In genomic region chr2:239150125-239151011, GRCh38 we compare ENCODE assay signal across 11 cellular contexts.
A peak's percentile ranks its signal among the peaks of the same experiment; 100 is the strongest.
DNase-seq lines count a peak whose midpoint lies in the region; ATAC-seq lines count a peak whose summit lies in the region.
"Had no signal": no experiment of that assay in that cellular context is flagged by ENCODE, and none has a peak within 500 bp of the region (broad histone marks: within the 10 kb centered on the region; RNA-seq: fewer than 3 reads in every experiment).

No MANE protein-coding gene starts in this region.

- H4K20me1 ChIP-seq in Karpas-422 (ENCODE audit: insufficient read depth, low read depth, low read length) = no peaks in the 10 kb centered on the region

- H3K4me2 ChIP-seq in Karpas-422 (ENCODE audit: low read depth, low read length, poor library complexity, severe bottlenecking) = no peak overlapping the region

- H3K9me3 ChIP-seq in naive thymus-derived CD4-positive, alpha-beta T cell (ENCODE audit: control insufficient read depth in 2 of 3, low read length in 3 of 3) = peaks cover 0 to 22% (median 14%) of the 10 kb centered on the region in 3 experiments
- no peaks in the 10 kb centered on the region for H3K9me3 ChIP-seq in Karpas-422 (ENCODE audit: low read length)

- H3K4me1 Mint-ChIP-seq in stimulated activated naive CD8-positive, alpha-beta T cell treated with anti-CD3 and anti-CD28 coated beads, Interleukin-15, Interleukin-2, amounts not matched to agents 100 ng/mL and 50 ng/mL, for 24 hours (ENCODE audit: low read depth) = peaks cover 10% of the 10 kb centered on the region
- H3K4me1 Mint-ChIP-seq in activated naive CD4-positive, alpha-beta T cell treated with anti-CD3 and anti-CD28 coated beads, Interleukin-2, amount 50 U/mL, for 24 hours = peaks cover 17% of the 10 kb centered on the region
- H3K4me1 Mint-ChIP-seq in naive thymus-derived CD4-positive, alpha-beta T cell = peaks cover 9 to 36% (median 25%) of the 10 kb centered on the region in 7 donors
- H3K4me1 Mint-ChIP-seq: brain had no signal

- H3K36me3 Mint-ChIP-seq in stimulated activated naive CD8-positive, alpha-beta T cell treated with anti-CD3 and anti-CD28 coated beads, Interleukin-15, Interleukin-2, amounts not matched to agents 100 ng/mL and 50 ng/mL, for 24 hours (ENCODE audit: low read depth) = peaks cover 45% of the 10 kb centered on the region
- H3K36me3 Mint-ChIP-seq in activated naive CD4-positive, alpha-beta T cell treated with anti-CD3 and anti-CD28 coated beads, Interleukin-2, amount 50 U/mL, for 24 hours = peaks cover 29% of the 10 kb centered on the region
- peaks cover 18 to 70% (median 60%) of the 10 kb centered on the region in 5 donors for H3K36me3 Mint-ChIP-seq in naive thymus-derived CD4-positive, alpha-beta T cell

- H3K4me3 ChIP-seq in naive thymus-derived CD4-positive, alpha-beta T cell (ENCODE audit: low read length) = no peak overlapping the region
- H3K4me3 ChIP-seq in Karpas-422 (ENCODE audit: low read length) = no peak overlapping the region

- no peaks in the 10 kb centered on the region for H3K9me2 ChIP-seq in Karpas-422 (replicated peaks; ENCODE audit: insufficient read depth, low read length)

- CTCF ChIA-PET in naive thymus-derived CD4-positive, alpha-beta T cell (lab: Charles Lee) = no interaction called here

- no peak for ATAC-seq in stimulated activated naive CD8-positive, alpha-beta T cell treated with anti-CD3 and anti-CD28 coated beads, Interleukin-15, Interleukin-2, amounts not matched to agents 100 U/mL and 50 U/mL, for 24 hours
- ATAC-seq in naive thymus-derived CD4-positive, alpha-beta T cell = peak; percentile 81

- no peaks in the 10 kb centered on the region for H3K27me3 Mint-ChIP-seq in stimulated activated naive CD8-positive, alpha-beta T cell treated with anti-CD3 and anti-CD28 coated beads, Interleukin-15, Interleukin-2, amounts not matched to agents 100 ng/mL and 50 ng/mL, for 24 hours
- H3K27me3 Mint-ChIP-seq in activated naive CD4-positive, alpha-beta T cell treated with anti-CD3 and anti-CD28 coated beads, Interleukin-2, amount 50 U/mL, for 24 hours = no peaks in the 10 kb centered on the region
- H3K27me3 Mint-ChIP-seq in naive thymus-derived CD4-positive, alpha-beta T cell = no peaks in the 10 kb centered on the region
- H3K27me3 Mint-ChIP-seq: brain had no signal

- H2AFZ ChIP-seq in Karpas-422 (ENCODE audit: low read length) = no peak overlapping the region

- peaks cover 4% of the 10 kb centered on the region for H3K9me3 Mint-ChIP-seq in stimulated activated naive CD8-positive, alpha-beta T cell treated with anti-CD3 and anti-CD28 coated beads, Interleukin-15, Interleukin-2, amounts not matched to agents 100 ng/mL and 50 ng/mL, for 24 hours
- no peaks in the 10 kb centered on the region for H3K9me3 Mint-ChIP-seq in activated naive CD4-positive, alpha-beta T cell treated with anti-CD3 and anti-CD28 coated beads, Interleukin-2, amount 50 U/mL, for 24 hours
- H3K9me3 Mint-ChIP-seq in naive thymus-derived CD4-positive, alpha-beta T cell = peaks cover 0 to 26% (median 9%) of the 10 kb centered on the region in 11 donors
- H3K9me3 Mint-ChIP-seq: brain had no signal

- H3K4me1 ChIP-seq in naive thymus-derived CD4-positive, alpha-beta T cell (ENCODE audit: control insufficient read depth in 2 of 2, insufficient read depth in 2 of 2, low read length in 2 of 2) = peaks cover 8 to 20% of the 10 kb centered on the region in 2 donors
- no peaks in the 10 kb centered on the region for H3K4me1 ChIP-seq in Karpas-422 (ENCODE audit: low read length)

- no peaks in the 10 kb centered on the region for H3K27me3 ChIP-seq in naive thymus-derived CD4-positive, alpha-beta T cell (ENCODE audit: control insufficient read depth in 2 of 2, insufficient read depth in 2 of 2, low read length in 2 of 2)
- H3K27me3 ChIP-seq in Karpas-422 (ENCODE audit: low read length) = no peaks in the 10 kb centered on the region

- POLR2A ChIA-PET in naive thymus-derived CD4-positive, alpha-beta T cell (lab: Charles Lee) = interaction anchor here (0.7 kb wide), 1 partner anchor 74 kb away, joined by 3 read pairs; no protein-coding TSS in a partner anchor

- no peak overlapping the region for H3K4me3 Mint-ChIP-seq in stimulated activated naive CD8-positive, alpha-beta T cell treated with anti-CD3 and anti-CD28 coated beads, Interleukin-15, Interleukin-2, amounts not matched to agents 100 ng/mL and 50 ng/mL, for 24 hours
- H3K4me3 Mint-ChIP-seq in activated naive CD4-positive, alpha-beta T cell treated with anti-CD3 and anti-CD28 coated beads, Interleukin-2, amount 50 U/mL, for 24 hours = no peak overlapping the region
- peak overlapping the region in 6 of 10 donors; percentile 19 to 54 (median 41) for H3K4me3 Mint-ChIP-seq in naive thymus-derived CD4-positive, alpha-beta T cell
- H3K4me3 Mint-ChIP-seq: brain had no signal

- H3K9ac ChIP-seq in Karpas-422 (ENCODE audit: low read length) = no peak overlapping the region

- H3K27ac ChIP-seq in naive thymus-derived CD4-positive, alpha-beta T cell (ENCODE audit: low read depth, low read length) = peak overlapping the region; percentile 39
- no peak overlapping the region for H3K27ac ChIP-seq in Karpas-422 (ENCODE audit: low read length)

- intact Hi-C loops in naive thymus-derived CD4-positive, alpha-beta T cell (cut with micrococcal nuclease) = loop anchor here in 1 of 2 donors (2.0 kb wide), 1 partner anchor 250 kb away; the partner anchor contains the start of gene HDAC4

- H3K27ac Mint-ChIP-seq in stimulated activated naive CD8-positive, alpha-beta T cell treated with anti-CD3 and anti-CD28 coated beads, Interleukin-15, Interleukin-2, amounts not matched to agents 100 ng/mL and 50 ng/mL, for 24 hours = peak overlapping the region; percentile 41
- peak overlapping the region; percentile 31 for H3K27ac Mint-ChIP-seq in activated naive CD4-positive, alpha-beta T cell treated with anti-CD3 and anti-CD28 coated beads, Interleukin-2, amount 50 U/mL, for 24 hours
- peak overlapping the region; percentile 79 to 95 (median 88) for H3K27ac Mint-ChIP-seq in naive thymus-derived CD4-positive, alpha-beta T cell

- H3K36me3 ChIP-seq in naive thymus-derived CD4-positive, alpha-beta T cell (ENCODE audit: control insufficient read depth in 2 of 3, insufficient read depth in 3 of 3, low read length in 3 of 3) = peaks cover 3 to 63% (median 5%) of the 10 kb centered on the region in 3 experiments
- H3K36me3 ChIP-seq in Karpas-422 (ENCODE audit: insufficient read depth, low read length) = no peaks in the 10 kb centered on the region

- H3K79me2 ChIP-seq in Karpas-422 (ENCODE audit: low read length) = no peaks in the 10 kb centered on the region

- no peak for DNase-seq in stimulated activated naive CD8-positive, alpha-beta T cell treated with anti-CD3 and anti-CD28 coated beads, Interleukin-15, Interleukin-2, amounts not matched to agents 100 U/mL and 50 U/mL, for 24 hours
- DNase-seq in naive thymus-derived CD4-positive, alpha-beta T cell = peak in 8 of 9 donors; percentile 8 to 73 (median 53)
- DNase-seq in Karpas-422 = no peak
- DNase-seq in anterior cingulate cortex (lab: John Stamatoyannopoulos, UW) = no peak
- no peak for DNase-seq in 8988T
- no peak for DNase-seq in NCI-H526 treated with DMSO at 0.1 percent for 48 hours (lab: John Stamatoyannopoulos, UW)
- DNase-seq: kidney glomerular epithelial cell, NCI-H146 had no signal

Comparison
In these comparisons a context has a peak if more than half of its experiments do, and no peak if none do; other contexts are left out.
1. H3K27ac Mint-ChIP-seq: peak in every context shown above with its lines; median percentile 88 in naive thymus-derived CD4-positive, alpha-beta T cell; 41 in stimulated activated naive CD8-positive, alpha-beta T cell treated with anti-CD3 and anti-CD28 coated beads, Interleukin-15, Interleukin-2, amounts not matched to agents 100 ng/mL and 50 ng/mL, for 24 hours; 31 in activated naive CD4-positive, alpha-beta T cell treated with anti-CD3 and anti-CD28 coated beads, Interleukin-2, amount 50 U/mL, for 24 hours.
2. H3K4me3 Mint-ChIP-seq: peak in naive thymus-derived CD4-positive, alpha-beta T cell (6 of 10); none in stimulated activated naive CD8-positive, alpha-beta T cell treated with anti-CD3 and anti-CD28 coated beads, Interleukin-15, Interleukin-2, amounts not matched to agents 100 ng/mL and 50 ng/mL, for 24 hours (single experiment) and activated naive CD4-positive, alpha-beta T cell treated with anti-CD3 and anti-CD28 coated beads, Interleukin-2, amount 50 U/mL, for 24 hours (single experiment).
3. DNase-seq: peak in naive thymus-derived CD4-positive, alpha-beta T cell (8 of 9); none in stimulated activated naive CD8-positive, alpha-beta T cell treated with anti-CD3 and anti-CD28 coated beads, Interleukin-15, Interleukin-2, amounts not matched to agents 100 U/mL and 50 U/mL, for 24 hours (single experiment), Karpas-422 (single experiment), anterior cingulate cortex (0 of 58), 8988T (single experiment) and NCI-H526 treated with DMSO at 0.1 percent for 48 hours (single experiment).